11 cellular contexts compared by ENCODE assay signal in genomic region chrX:106649523-106650428, GRCh38.
DNase-seq lines count a peak whose midpoint lies in the region; ATAC-seq and FAIRE-seq lines count a peak whose summit lies in the region.
"Had no signal": no experiment of that assay in that cellular context is flagged by ENCODE, and none has a peak within 500 bp of the region (broad histone marks: within the 10 kb centered on the region; RNA-seq: fewer than 3 reads in every experiment).

No MANE protein-coding gene starts in this region.

- DNase-seq in activated T-cell treated with anti-CD3 and anti-CD28 coated beads for 4 hours = no peak
- no peak for DNase-seq in NCI-H446 treated with DMSO at 0.1 percent for 48 hours (lab: John Stamatoyannopoulos, UW)
- DNase-seq in NCI-H128 (lab: John Stamatoyannopoulos, UW; ENCODE audit: unreplicated experiment) = no peak
- DNase-seq: activated effector memory CD4-positive, alpha-beta T cell treated with anti-CD3 and anti-CD28 coated beads, Interleukin-2, amount 50 U/mL, for 16 hours; DMS53; gastrocnemius medialis; MG63 had no signal

- ATAC-seq in GM18909 (IDR thresholded peaks at IDR 0.05; ENCODE audit: poor library complexity, unreplicated experiment) (peak; percentile 98), GM21576 (IDR thresholded peaks at IDR 0.05; ENCODE audit: unreplicated experiment) (peak; percentile 90), HG03135 (IDR thresholded peaks at IDR 0.05; ENCODE audit: unreplicated experiment) (peak; percentile 94)
- ATAC-seq: gastrocnemius medialis had no signal

- FAIRE-seq in islet of Langerhans (lab: Jason Lieb, UNC) = peak; percentile 68
